In genomic region chr2:39243469-39244123, GRCh38 we compare ENCODE assay signal across 10 cellular contexts. TPM values are rescaled to one million over a fixed set of nuclear protein-coding genes. Genes with fewer than 3 reads are reported as not detected.
A peak's percentile ranks its signal among the peaks of the same experiment; 100 is the strongest.
DNase-seq lines count a peak whose midpoint lies in the region; ATAC-seq and TF ChIP-seq lines count a peak whose summit lies in the region.
"Had no signal": no experiment of that assay in that cellular context is flagged by ENCODE, and none has a peak within 500 bp of the region (broad histone marks: within the 10 kb centered on the region; RNA-seq: fewer than 3 reads in every experiment).

Gene CDKL4, minus strand, starts transcription at chr2:39243970.

- no peaks in the 10 kb centered on the region for H3K36me3 Mint-ChIP-seq in activated CD8-positive, alpha-beta T cell treated with anti-CD3 and anti-CD28 coated beads for 36 hours (ENCODE audit: low read depth)
- peaks cover 2% of the 10 kb centered on the region for H3K36me3 Mint-ChIP-seq in stimulated activated naive CD8-positive, alpha-beta T cell treated with anti-CD3 and anti-CD28 coated beads, Interleukin-15, Interleukin-2, amounts not matched to agents 100 ng/mL and 50 ng/mL, for 24 hours (ENCODE audit: low read depth)

- DNase-seq in NCI-H345 (lab: John Stamatoyannopoulos, UW) (peak; percentile 15), NCI-H345 treated with DMSO at 0.1 percent for 48 hours (lab: John Stamatoyannopoulos, UW; ENCODE audit: unreplicated experiment) (no peak), fibroblast of villous mesenchyme (ENCODE audit: low read depth) (peak; percentile 22), COLO668 (lab: John Stamatoyannopoulos, UW; ENCODE audit: unreplicated experiment) (no peak)
- peak; percentile 26 for DNase-seq in activated CD8-positive, alpha-beta T cell treated with anti-CD3 and anti-CD28 coated beads for 36 hours

- CTCF ChIA-PET in activated CD8-positive, alpha-beta T cell treated with anti-CD3 and anti-CD28 coated beads for 36 hours (lab: Charles Lee): interaction anchor here (7.2 kb wide), 1 partner anchor 15 kb away, joined by 40 read pairs; no protein-coding TSS in a partner anchor

- no peak for TF ChIP-seq CTCF in activated CD8-positive, alpha-beta T cell treated with anti-CD3 and anti-CD28 coated beads for 36 hours (IDR thresholded peaks at IDR 0.05)
- no peak for TF ChIP-seq CTCF in fibroblast of villous mesenchyme (IDR thresholded peaks at IDR 0.05; ENCODE audit: insufficient read depth, low read depth, low read length)

- H3K27ac Mint-ChIP-seq in activated CD8-positive, alpha-beta T cell treated with anti-CD3 and anti-CD28 coated beads for 36 hours: peak within 1 kb of the TSS; percentile 31
- H3K27ac Mint-ChIP-seq in stimulated activated naive CD8-positive, alpha-beta T cell treated with anti-CD3 and anti-CD28 coated beads, Interleukin-15, Interleukin-2, amounts not matched to agents 100 ng/mL and 50 ng/mL, for 24 hours: peak within 1 kb of the TSS; percentile 56

- H3K9me3 Mint-ChIP-seq in activated CD8-positive, alpha-beta T cell treated with anti-CD3 and anti-CD28 coated beads for 36 hours: no peaks in the 10 kb centered on the region
- no peaks in the 10 kb centered on the region for H3K9me3 Mint-ChIP-seq in stimulated activated naive CD8-positive, alpha-beta T cell treated with anti-CD3 and anti-CD28 coated beads, Interleukin-15, Interleukin-2, amounts not matched to agents 100 ng/mL and 50 ng/mL, for 24 hours

- POLR2A ChIA-PET in activated CD8-positive, alpha-beta T cell treated with anti-CD3 and anti-CD28 coated beads for 36 hours (lab: Charles Lee): interaction anchor here (1.3 kb wide), 1 partner anchor 11 kb away, joined by 3 read pairs; no protein-coding TSS in a partner anchor

- peaks cover 18% of the 10 kb centered on the region for H3K4me1 Mint-ChIP-seq in activated CD8-positive, alpha-beta T cell treated with anti-CD3 and anti-CD28 coated beads for 36 hours (ENCODE audit: low read depth)
- H3K4me1 Mint-ChIP-seq in stimulated activated naive CD8-positive, alpha-beta T cell treated with anti-CD3 and anti-CD28 coated beads, Interleukin-15, Interleukin-2, amounts not matched to agents 100 ng/mL and 50 ng/mL, for 24 hours (ENCODE audit: low read depth): peaks cover 14% of the 10 kb centered on the region

- ATAC-seq in activated CD8-positive, alpha-beta T cell treated with anti-CD3 and anti-CD28 coated beads for 36 hours: peak; percentile 40
- ATAC-seq in HG03097 (IDR thresholded peaks at IDR 0.05; ENCODE audit: low FRiP score, unreplicated experiment): no peak
- ATAC-seq in GM21526 (IDR thresholded peaks at IDR 0.05; ENCODE audit: low FRiP score, unreplicated experiment): no peak

- H3K4me3 ChIP-seq in fibroblast of villous mesenchyme (ENCODE audit: low read depth, low read length): peak within 1 kb of the TSS; percentile 65
- H3K4me3 ChIP-seq: BLaER1 had no signal

- peak within 1 kb of the TSS; percentile 72 for H3K4me3 Mint-ChIP-seq in activated CD8-positive, alpha-beta T cell treated with anti-CD3 and anti-CD28 coated beads for 36 hours
- H3K4me3 Mint-ChIP-seq in stimulated activated naive CD8-positive, alpha-beta T cell treated with anti-CD3 and anti-CD28 coated beads, Interleukin-15, Interleukin-2, amounts not matched to agents 100 ng/mL and 50 ng/mL, for 24 hours: peak within 1 kb of the TSS; percentile 85

- no peaks in the 10 kb centered on the region for H3K27me3 Mint-ChIP-seq in activated CD8-positive, alpha-beta T cell treated with anti-CD3 and anti-CD28 coated beads for 36 hours
- no peaks in the 10 kb centered on the region for H3K27me3 Mint-ChIP-seq in stimulated activated naive CD8-positive, alpha-beta T cell treated with anti-CD3 and anti-CD28 coated beads, Interleukin-15, Interleukin-2, amounts not matched to agents 100 ng/mL and 50 ng/mL, for 24 hours

- intact Hi-C loops in activated CD8-positive, alpha-beta T cell treated with anti-CD3 and anti-CD28 coated beads for 36 hours (cut with micrococcal nuclease): no loop called here

RNA-seq across cellular contexts. Expression of gene CDKL4, which starts in this region (rescaled TPM):
- under 1 TPM in 1 of 2 experiments, not detected in 1; 0.29 TPM for total RNA-seq in activated CD8-positive, alpha-beta T cell treated with anti-CD3 and anti-CD28 coated beads for 36 hours
- 1.9 and 4.3 TPM in 2 replicates for total RNA-seq in fibroblast of villous mesenchyme
- total RNA-seq: M059J had no signal

Comparison
In these comparisons a context has a peak if more than half of its experiments do, and no peak if none do; other contexts are left out.
1. DNase-seq: peak in NCI-H345 (single experiment) and fibroblast of villous mesenchyme (single experiment); none in NCI-H345 treated with DMSO at 0.1 percent for 48 hours (single experiment) and COLO668 (single experiment).
2. Peak in DNase-seq and ATAC-seq in activated CD8-positive, alpha-beta T cell treated with anti-CD3 and anti-CD28 coated beads for 36 hours; RNA of the gene not detected or under 1 TPM.